In genomic region chr2:20357588-20358394, GRCh38 we compare ENCODE assay signal across 14 cellular contexts.
"Had no signal": no experiment of that assay in that cellular context is flagged by ENCODE, and none has a peak within 500 bp of the region (broad histone marks: within the 10 kb centered on the region; RNA-seq: fewer than 3 reads in every experiment).

No MANE protein-coding gene starts in this region.

- H3K27me3 Mint-ChIP-seq: activated CD4-positive, alpha-beta memory T cell treated with anti-CD3 and anti-CD28 coated beads for 36 hours; activated CD8-positive, alpha-beta memory T cell treated with anti-CD3 and anti-CD28 coated beads, Interleukin-2, amount 10 ng/mL, durations not matched to agents 7 days and 5 days; activated T-cell treated with anti-CD3 and anti-CD28 coated beads, Interleukin-2, amount 50 U/mL, for 24 hours; stimulated activated naive CD8-positive, alpha-beta T cell treated with anti-CD3 and anti-CD28 coated beads, Interleukin-15, Interleukin-2, amounts not matched to agents 100 ng/mL and 50 ng/mL, for 24 hours had no signal

- H3K36me3 Mint-ChIP-seq: activated CD4-positive, alpha-beta memory T cell treated with anti-CD3 and anti-CD28 coated beads for 36 hours had no signal

- H3K27ac Mint-ChIP-seq: activated CD4-positive, alpha-beta memory T cell treated with anti-CD3 and anti-CD28 coated beads for 36 hours; activated CD8-positive, alpha-beta memory T cell treated with anti-CD3 and anti-CD28 coated beads, Interleukin-2, amount 10 ng/mL, durations not matched to agents 7 days and 5 days; activated T-cell treated with anti-CD3 and anti-CD28 coated beads, Interleukin-2, amount 50 U/mL, for 24 hours; stimulated activated naive CD8-positive, alpha-beta T cell treated with anti-CD3 and anti-CD28 coated beads, Interleukin-15, Interleukin-2, amounts not matched to agents 100 ng/mL and 50 ng/mL, for 24 hours had no signal

- H3K27me3 ChIP-seq: dorsolateral prefrontal cortex, right lobe of liver, upper lobe of left lung had no signal

- ATAC-seq: activated CD8-positive, alpha-beta memory T cell treated with anti-CD3 and anti-CD28 coated beads, Interleukin-2, amount 10 ng/mL, durations not matched to agents 7 days and 5 days had no signal

- H3K27ac ChIP-seq: dorsolateral prefrontal cortex, right lobe of liver, upper lobe of left lung had no signal

- H3K9me3 Mint-ChIP-seq: activated CD4-positive, alpha-beta memory T cell treated with anti-CD3 and anti-CD28 coated beads for 36 hours; activated T-cell treated with anti-CD3 and anti-CD28 coated beads, Interleukin-2, amount 50 U/mL, for 24 hours; nephron; stimulated activated naive CD8-positive, alpha-beta T cell treated with anti-CD3 and anti-CD28 coated beads, Interleukin-15, Interleukin-2, amounts not matched to agents 100 ng/mL and 50 ng/mL, for 24 hours had no signal

- H3K4me3 Mint-ChIP-seq: activated CD4-positive, alpha-beta memory T cell treated with anti-CD3 and anti-CD28 coated beads for 36 hours; activated CD8-positive, alpha-beta memory T cell treated with anti-CD3 and anti-CD28 coated beads, Interleukin-2, amount 10 ng/mL, durations not matched to agents 7 days and 5 days; activated T-cell treated with anti-CD3 and anti-CD28 coated beads, Interleukin-2, amount 50 U/mL, for 24 hours; nephron; stimulated activated naive CD8-positive, alpha-beta T cell treated with anti-CD3 and anti-CD28 coated beads, Interleukin-15, Interleukin-2, amounts not matched to agents 100 ng/mL and 50 ng/mL, for 24 hours had no signal

- H3K36me3 ChIP-seq: right lobe of liver, upper lobe of left lung had no signal

- DNase-seq: activated CD4-positive, alpha-beta memory T cell treated with anti-CD3 and anti-CD28 coated beads for 36 hours; activated CD4-positive, CD25-positive, alpha-beta regulatory T cell treated with anti-CD3 and anti-CD28 coated beads, Interleukin-2, amount 50 U/mL, for 72 hours; activated CD8-positive, alpha-beta memory T cell treated with anti-CD3 and anti-CD28 coated beads, Interleukin-2, amount 10 ng/mL, durations not matched to agents 7 days and 5 days; activated effector memory CD4-positive, alpha-beta T cell treated with Interleukin-2 at 50 U/mL for 16 hours; activated naive CD4-positive, alpha-beta T cell treated with anti-CD3 and anti-CD28 coated beads, Interleukin-2, amount 50 U/mL, for 16 hours; activated T-cell treated with anti-CD3 and anti-CD28 coated beads, Interleukin-2, amount 50 U/mL, for 24 hours; dorsolateral prefrontal cortex; foreskin fibroblast; right lobe of liver; T1000; upper lobe of left lung had no signal

- H3K9me3 ChIP-seq: right lobe of liver, upper lobe of left lung had no signal

- H3K4me3 ChIP-seq: dorsolateral prefrontal cortex, right lobe of liver, smooth muscle cell, upper lobe of left lung had no signal
